Comparison of ENCODE assay signal across 1 cellular context in genomic region chr1:202965441-202965821, GRCh38.
TF ChIP-seq lines count a peak whose summit lies in the region.

No MANE protein-coding gene starts in this region.

TF ChIP-seq in GM23338, 12 proteins besides CTCF, POLR2A, EP300 and RAD21 (continued from another document):
- TF ChIP-seq REST (IDR thresholded peaks at IDR 0.05; ENCODE audit: unreplicated experiment) = no peak
- TF ChIP-seq, protein P1, sequence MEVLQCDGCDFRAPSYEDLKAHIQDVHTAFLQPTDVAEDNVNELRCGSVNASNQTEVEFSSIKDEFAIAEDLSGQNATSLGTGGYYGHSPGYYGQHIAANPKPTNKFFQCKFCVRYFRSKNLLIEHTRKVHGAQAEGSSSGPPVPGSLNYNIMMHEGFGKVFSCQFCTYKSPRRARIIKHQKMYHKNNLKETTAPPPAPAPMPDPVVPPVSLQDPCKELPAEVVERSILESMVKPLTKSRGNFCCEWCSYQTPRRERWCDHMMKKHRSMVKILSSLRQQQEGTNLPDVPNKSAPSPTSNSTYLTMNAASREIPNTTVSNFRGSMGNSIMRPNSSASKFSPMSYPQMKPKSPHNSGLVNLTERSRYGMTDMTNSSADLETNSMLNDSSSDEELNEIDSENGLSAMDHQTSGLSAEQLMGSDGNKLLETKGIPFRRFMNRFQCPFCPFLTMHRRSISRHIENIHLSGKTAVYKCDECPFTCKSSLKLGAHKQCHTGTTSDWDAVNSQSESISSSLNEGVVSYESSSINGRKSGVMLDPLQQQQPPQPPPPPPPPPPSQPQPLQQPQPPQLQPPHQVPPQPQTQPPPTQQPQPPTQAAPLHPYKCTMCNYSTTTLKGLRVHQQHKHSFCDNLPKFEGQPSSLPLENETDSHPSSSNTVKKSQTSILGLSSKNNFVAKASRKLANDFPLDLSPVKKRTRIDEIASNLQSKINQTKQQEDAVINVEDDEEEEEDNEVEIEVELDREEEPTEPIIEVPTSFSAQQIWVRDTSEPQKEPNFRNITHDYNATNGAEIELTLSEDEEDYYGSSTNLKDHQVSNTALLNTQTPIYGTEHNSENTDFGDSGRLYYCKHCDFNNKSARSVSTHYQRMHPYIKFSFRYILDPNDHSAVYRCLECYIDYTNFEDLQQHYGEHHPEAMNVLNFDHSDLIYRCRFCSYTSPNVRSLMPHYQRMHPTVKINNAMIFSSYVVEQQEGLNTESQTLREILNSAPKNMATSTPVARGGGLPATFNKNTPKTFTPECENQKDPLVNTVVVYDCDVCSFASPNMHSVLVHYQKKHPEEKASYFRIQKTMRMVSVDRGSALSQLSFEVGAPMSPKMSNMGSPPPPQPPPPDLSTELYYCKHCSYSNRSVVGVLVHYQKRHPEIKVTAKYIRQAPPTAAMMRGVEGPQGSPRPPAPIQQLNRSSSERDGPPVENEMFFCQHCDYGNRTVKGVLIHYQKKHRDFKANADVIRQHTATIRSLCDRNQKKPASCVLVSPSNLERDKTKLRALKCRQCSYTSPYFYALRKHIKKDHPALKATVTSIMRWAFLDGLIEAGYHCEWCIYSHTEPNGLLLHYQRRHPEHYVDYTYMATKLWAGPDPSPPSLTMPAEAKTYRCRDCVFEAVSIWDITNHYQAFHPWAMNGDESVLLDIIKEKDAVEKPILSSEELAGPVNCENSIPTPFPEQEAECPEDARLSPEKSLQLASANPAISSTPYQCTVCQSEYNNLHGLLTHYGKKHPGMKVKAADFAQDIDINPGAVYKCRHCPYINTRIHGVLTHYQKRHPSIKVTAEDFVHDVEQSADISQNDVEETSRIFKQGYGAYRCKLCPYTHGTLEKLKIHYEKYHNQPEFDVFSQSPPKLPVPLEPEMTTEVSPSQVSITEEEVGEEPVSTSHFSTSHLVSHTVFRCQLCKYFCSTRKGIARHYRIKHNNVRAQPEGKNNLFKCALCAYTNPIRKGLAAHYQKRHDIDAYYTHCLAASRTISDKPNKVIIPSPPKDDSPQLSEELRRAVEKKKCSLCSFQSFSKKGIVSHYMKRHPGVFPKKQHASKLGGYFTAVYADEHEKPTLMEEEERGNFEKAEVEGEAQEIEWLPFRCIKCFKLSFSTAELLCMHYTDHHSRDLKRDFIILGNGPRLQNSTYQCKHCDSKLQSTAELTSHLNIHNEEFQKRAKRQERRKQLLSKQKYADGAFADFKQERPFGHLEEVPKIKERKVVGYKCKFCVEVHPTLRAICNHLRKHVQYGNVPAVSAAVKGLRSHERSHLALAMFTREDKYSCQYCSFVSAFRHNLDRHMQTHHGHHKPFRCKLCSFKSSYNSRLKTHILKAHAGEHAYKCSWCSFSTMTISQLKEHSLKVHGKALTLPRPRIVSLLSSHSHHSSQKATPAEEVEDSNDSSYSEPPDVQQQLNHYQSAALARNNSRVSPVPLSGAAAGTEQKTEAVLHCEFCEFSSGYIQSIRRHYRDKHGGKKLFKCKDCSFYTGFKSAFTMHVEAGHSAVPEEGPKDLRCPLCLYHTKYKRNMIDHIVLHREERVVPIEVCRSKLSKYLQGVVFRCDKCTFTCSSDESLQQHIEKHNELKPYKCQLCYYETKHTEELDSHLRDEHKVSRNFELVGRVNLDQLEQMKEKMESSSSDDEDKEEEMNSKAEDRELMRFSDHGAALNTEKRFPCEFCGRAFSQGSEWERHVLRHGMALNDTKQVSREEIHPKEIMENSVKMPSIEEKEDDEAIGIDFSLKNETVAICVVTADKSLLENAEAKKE (CRISPR knock-in tag; IDR thresholded peaks at IDR 0.05) = no peak
- no peak for TF ChIP-seq NANOG (IDR thresholded peaks at IDR 0.05; ENCODE audit: borderline replicate concordance)
- no peak for TF ChIP-seq STAT1 (IDR thresholded peaks at IDR 0.05; ENCODE audit: unreplicated experiment)
